In genomic region chr2:126979604-126980003, GRCh38 we compare ENCODE assay signal across 10 cellular contexts.
"Had no signal": no experiment of that assay in that cellular context is flagged by ENCODE, and none has a peak within 500 bp of the region (broad histone marks: within the 10 kb centered on the region; RNA-seq: fewer than 3 reads in every experiment).

No MANE protein-coding gene starts in this region.

- DNase-seq: activated CD4-positive, alpha-beta T cell treated with anti-CD3 and anti-CD28 coated beads, Interleukin-2, amount 50 U/mL, for 4 hours; activated gamma-delta T cell; adrenal gland; central memory CD4-positive, alpha-beta T cell; colonic mucosa; erythroblast; islet precursor cell; left colon; right lobe of liver; stimulated activated CD4-positive, alpha-beta T cell treated with anti-CD3 and anti-CD28 coated beads, Interleukin-4, amount 100 ng/mL, for 4 hours had no signal
